Comparison of ENCODE assay signal across 8 cellular contexts in genomic region chr2:159285929-159286708, GRCh38. TPM values are rescaled to one million over a fixed set of nuclear protein-coding genes. Genes with fewer than 3 reads are reported as not detected.
DNase-seq lines count a peak whose midpoint lies in the region; ATAC-seq and TF ChIP-seq lines count a peak whose summit lies in the region.

TSS of gene WDSUB1 (minus strand) at chr2:159286703. CDS start at chr2:159283069, 3,634 bp downstream.

- H2AFZ ChIP-seq in parathyroid adenoma = peak within 1 kb of the TSS; percentile 96

- peak within 1 kb of the TSS; percentile 91 to 98 (median 96) for H3K4me2 ChIP-seq in BLaER1 treated with 17β-estradiol and CSF1 and Interleukin-3, amounts not matched to agents 10 nM and 100 nM
- peak within 1 kb of the TSS; percentile 90 for H3K4me2 ChIP-seq in parathyroid adenoma (ENCODE audit: low read length)

- TF ChIP-seq CTCF in adrenal gland (IDR thresholded peaks at IDR 0.05) (no peak), heart right ventricle (IDR thresholded peaks at IDR 0.05) (no peak), parathyroid adenoma (IDR thresholded peaks at IDR 0.05) (no peak)

- peaks cover 0 to 27% (median 9%) of the 10 kb centered on the region in 11 experiments; a peak in 14 of 22 replicates for H3K9me3 ChIP-seq in BLaER1 treated with 17β-estradiol and CSF1 and Interleukin-3, amounts not matched to agents 10 nM and 100 nM (replicated peaks in 1 of 11)
- H3K9me3 ChIP-seq in NT2/D1 (ENCODE audit: insufficient read depth, low read length) (no peaks in the 10 kb centered on the region), adrenal gland (replicated peaks in 1 of 3) (no peaks in the 10 kb centered on the region), heart right ventricle (no peaks in the 10 kb centered on the region), parathyroid adenoma (ENCODE audit: control insufficient read depth, low read length) (no peaks in the 10 kb centered on the region)

- peaks cover 31 to 74% (median 55%) of the 10 kb centered on the region in 10 experiments for H3K4me1 ChIP-seq in BLaER1 treated with 17β-estradiol and CSF1 and Interleukin-3, amounts not matched to agents 10 nM and 100 nM
- no peaks in the 10 kb centered on the region for H3K4me1 ChIP-seq in NT2/D1 (ENCODE audit: insufficient read depth, insufficient read length)
- H3K4me1 ChIP-seq in adrenal gland (replicated peaks in 1 of 2) = peaks cover 8% of the 10 kb centered on the region in 2 donors
- H3K4me1 ChIP-seq in heart right ventricle = peaks cover 0 to 27% (median 21%) of the 10 kb centered on the region in 9 donors
- H3K4me1 ChIP-seq in parathyroid adenoma = no peaks in the 10 kb centered on the region

- H3K36me3 ChIP-seq in BLaER1 treated with 17β-estradiol and CSF1 and Interleukin-3, amounts not matched to agents 10 nM and 100 nM = peaks cover 12 to 22% (median 18%) of the 10 kb centered on the region in 11 experiments
- peaks cover 1% of the 10 kb centered on the region for H3K36me3 ChIP-seq in NT2/D1 (ENCODE audit: insufficient read depth, insufficient read length, low read length)
- H3K36me3 ChIP-seq in adrenal gland (replicated peaks in 1 of 2) = no peaks in the 10 kb centered on the region
- peaks cover 0 to 18% (median 5%) of the 10 kb centered on the region in 9 donors for H3K36me3 ChIP-seq in heart right ventricle
- H3K36me3 ChIP-seq in parathyroid adenoma (ENCODE audit: control insufficient read depth, insufficient read depth, low read length) = no peaks in the 10 kb centered on the region

- H3K79me2 ChIP-seq in parathyroid adenoma = no peaks in the 10 kb centered on the region

- peaks cover 0 to 6% (median 0%) of the 10 kb centered on the region in 11 experiments; a peak in 2 of 22 replicates for H4K20me1 ChIP-seq in BLaER1 treated with 17β-estradiol and CSF1 and Interleukin-3, amounts not matched to agents 10 nM and 100 nM

- intact Hi-C loops in adrenal gland (cut with DNase I) (no loop called here), heart right ventricle (cut with DNase I) (loop anchor here in 3 of 10 donors (5.0 to 10.0 kb wide), 3 partner anchors 61 to 511 kb away; partner anchors contain the start of gene CD302 (in 1 of the 3))

- peak in 1 of 2 donors; percentile 76 for TF ChIP-seq POLR2A in adrenal gland (IDR thresholded peaks at IDR 0.05)

- WGBS in adrenal gland, 4 donors = 1% methylated on average over 17 to 64 of the region's 64 CpGs
- WGBS in heart right ventricle, 2 donors = 1% methylated on average over 64 of the region's 64 CpGs

- peak; percentile 63 for DNase-seq in NT2/D1 (ENCODE audit: low read depth, low spot score)
- DNase-seq in adrenal gland = peak; percentile 79 to 92 (median 91)
- peak; percentile 66 to 69 for DNase-seq in heart right ventricle
- no peak for DNase-seq in GM19240 (ENCODE audit: insufficient read length, low spot score)

- ATAC-seq in GM18870 (IDR thresholded peaks at IDR 0.05; ENCODE audit: unreplicated experiment) = peak; percentile 16
- peak; percentile 36 for ATAC-seq in HG03342 (IDR thresholded peaks at IDR 0.05; ENCODE audit: unreplicated experiment)
- ATAC-seq in heart right ventricle = peak; percentile 24 to 57 (median 54)

- peak within 1 kb of the TSS; percentile 85 to 97 (median 91) for H3K27ac ChIP-seq in BLaER1 treated with 17β-estradiol and CSF1 and Interleukin-3, amounts not matched to agents 10 nM and 100 nM
- H3K27ac ChIP-seq in adrenal gland (peak within 1 kb of the TSS; percentile 75 to 94 (median 88)), heart right ventricle (peak within 1 kb of the TSS; percentile 73 to 97 (median 90)), parathyroid adenoma (peak within 1 kb of the TSS; percentile 87)

- H3K4me3 ChIP-seq in BLaER1 treated with 17β-estradiol and CSF1 and Interleukin-3, amounts not matched to agents 10 nM and 100 nM = peak within 1 kb of the TSS; percentile 77 to 97 (median 90)
- H3K4me3 ChIP-seq in NT2/D1 (ENCODE audit: insufficient read length, low read depth) = peak within 1 kb of the TSS; percentile 89
- peak within 1 kb of the TSS; percentile 52 to 75 (median 72) for H3K4me3 ChIP-seq in adrenal gland
- H3K4me3 ChIP-seq in heart right ventricle = peak within 1 kb of the TSS; percentile 47 to 98 (median 89)
- peak within 1 kb of the TSS; percentile 75 for H3K4me3 ChIP-seq in parathyroid adenoma (ENCODE audit: low read depth, low read length)

- H3K27me3 ChIP-seq in BLaER1 treated with 17β-estradiol and CSF1 and Interleukin-3, amounts not matched to agents 10 nM and 100 nM = no peaks in the 10 kb centered on the region
- H3K27me3 ChIP-seq in NT2/D1 (ENCODE audit: insufficient read depth, insufficient read length) = no peaks in the 10 kb centered on the region
- no peaks in the 10 kb centered on the region for H3K27me3 ChIP-seq in adrenal gland
- no peaks in the 10 kb centered on the region for H3K27me3 ChIP-seq in heart right ventricle
- H3K27me3 ChIP-seq in parathyroid adenoma (ENCODE audit: control insufficient read depth, insufficient read depth, low read length) = no peaks in the 10 kb centered on the region

- H3K9ac ChIP-seq in BLaER1 treated with 17β-estradiol and CSF1 and Interleukin-3, amounts not matched to agents 10 nM and 100 nM = peak within 1 kb of the TSS; percentile 84 to 93 (median 89)
- H3K9ac ChIP-seq in NT2/D1 (ENCODE audit: insufficient read length, low read depth) (peak within 1 kb of the TSS; percentile 96), parathyroid adenoma (peak within 1 kb of the TSS; percentile 63)

RNA-seq across cellular contexts. Expression of gene WDSUB1, which starts in this region (rescaled TPM):
- total RNA-seq in adrenal gland = 10 to 100 TPM in 3 of 8 donors, 1 to 10 TPM in 5; 5.5 to 16.5 (median 9.3) TPM
- 10 to 100 TPM in 2 of 3 donors, 1 to 10 TPM in 1; 8.9 to 13.0 (median 12.0) TPM for polyA plus RNA-seq in adrenal gland
- total RNA-seq in heart right ventricle = 10 to 100 TPM in 4 of 10 donors, 1 to 10 TPM in 6; 5.3 to 11.9 (median 9.3) TPM
- 10 to 100 TPM in 1 of 2 donors, 1 to 10 TPM in 1; 4.3 to 13.8 TPM for polyA plus RNA-seq in heart right ventricle
